ENCODE assay signal across 30 cellular contexts in genomic region chr2:237042101-237042500, GRCh38.
"Had no signal": no experiment of that assay in that cellular context is flagged by ENCODE, and none has a peak within 500 bp of the region (broad histone marks: within the 10 kb centered on the region; RNA-seq: fewer than 3 reads in every experiment).

No MANE protein-coding gene starts in this region.

- H3K4me2 ChIP-seq: PC-9 had no signal

- H2AFZ ChIP-seq: PC-9 had no signal

- ATAC-seq: activated CD8-positive, alpha-beta T cell treated with anti-CD3 and anti-CD28 coated beads for 36 hours; activated T-cell treated with anti-CD3 and anti-CD28 coated beads, Interleukin-2, amount 50 U/mL, for 72 hours; activated T-helper 17 cell treated with anti-CD3 and anti-CD28 coated beads, Interleukin-2, amount 50 U/mL, for 72 hours had no signal

- H3K4me1 Mint-ChIP-seq: activated CD4-positive, alpha-beta T cell treated with anti-CD3 and anti-CD28 coated beads, Interleukin-2, amount 10 ng/mL, durations not matched to agents 24 days and 14 days; activated naive CD8-positive, alpha-beta T cell treated with anti-CD3 and anti-CD28 coated beads, Interleukin-2, amount 10 ng/mL, durations not matched to agents 7 days and 5 days; activated T-helper 17 cell treated with anti-CD3 and anti-CD28 coated beads, Interleukin-2, amount 50 U/mL, for 72 hours; central memory CD8-positive, alpha-beta T cell had no signal

- H3K27me3 Mint-ChIP-seq: activated T-helper 17 cell treated with anti-CD3 and anti-CD28 coated beads, Interleukin-2, amount 50 U/mL, for 72 hours had no signal

- H3K4me1 ChIP-seq: ascending aorta had no signal

- H3K27me3 ChIP-seq: ascending aorta, cardiac muscle cell, SJCRH30 had no signal

- FAIRE-seq: RCC 7860 had no signal

- H3K27ac Mint-ChIP-seq: activated CD4-positive, alpha-beta T cell treated with anti-CD3 and anti-CD28 coated beads, Interleukin-2, amount 10 ng/mL, durations not matched to agents 24 days and 14 days; activated CD8-positive, alpha-beta T cell treated with anti-CD3 and anti-CD28 coated beads for 36 hours; activated naive CD8-positive, alpha-beta T cell treated with anti-CD3 and anti-CD28 coated beads, Interleukin-2, amount 10 ng/mL, durations not matched to agents 7 days and 5 days; activated T-cell treated with anti-CD3 and anti-CD28 coated beads, Interleukin-2, amount 50 U/mL, for 72 hours; activated T-helper 17 cell treated with anti-CD3 and anti-CD28 coated beads, Interleukin-2, amount 50 U/mL, for 72 hours had no signal

- H3K9me3 ChIP-seq: ascending aorta, SJCRH30 had no signal

- H3K9me3 Mint-ChIP-seq: activated CD8-positive, alpha-beta T cell treated with anti-CD3 and anti-CD28 coated beads for 36 hours; activated naive CD8-positive, alpha-beta T cell treated with anti-CD3 and anti-CD28 coated beads, Interleukin-2, amount 10 ng/mL, durations not matched to agents 7 days and 5 days; activated T-helper 17 cell treated with anti-CD3 and anti-CD28 coated beads, Interleukin-2, amount 50 U/mL, for 72 hours; central memory CD8-positive, alpha-beta T cell had no signal

- H3K36me3 ChIP-seq: ascending aorta, cardiac muscle cell, SJCRH30, WERI-Rb-1 had no signal

- H3K27ac ChIP-seq: ascending aorta, cardiac muscle cell, PC-9, SJCRH30, SK-N-MC, WERI-Rb-1 had no signal

- H3K36me3 Mint-ChIP-seq: activated naive CD8-positive, alpha-beta T cell treated with anti-CD3 and anti-CD28 coated beads, Interleukin-2, amount 10 ng/mL, durations not matched to agents 7 days and 5 days had no signal

- H3K4me3 Mint-ChIP-seq: activated CD4-positive, alpha-beta T cell treated with anti-CD3 and anti-CD28 coated beads, Interleukin-2, amount 10 ng/mL, durations not matched to agents 24 days and 14 days; activated CD8-positive, alpha-beta T cell treated with anti-CD3 and anti-CD28 coated beads for 36 hours; activated naive CD8-positive, alpha-beta T cell treated with anti-CD3 and anti-CD28 coated beads, Interleukin-2, amount 10 ng/mL, durations not matched to agents 7 days and 5 days; activated T-cell treated with anti-CD3 and anti-CD28 coated beads, Interleukin-2, amount 50 U/mL, for 72 hours; activated T-helper 17 cell treated with anti-CD3 and anti-CD28 coated beads, Interleukin-2, amount 50 U/mL, for 72 hours; central memory CD8-positive, alpha-beta T cell had no signal

- H3K4me3 ChIP-seq: ascending aorta, cardiac muscle cell, PC-9, SJCRH30, SK-N-MC had no signal

- DNase-seq: activated CD4-positive, alpha-beta T cell treated with anti-CD3 and anti-CD28 coated beads, Interleukin-2, amount 10 ng/mL, durations not matched to agents 24 days and 14 days; activated CD4-positive, alpha-beta T cell treated with anti-CD3 and anti-CD28 coated beads, Interleukin-2, amount 50 U/mL, for 4 hours; activated CD8-positive, alpha-beta T cell treated with anti-CD3 and anti-CD28 coated beads for 36 hours; activated effector memory CD4-positive, alpha-beta T cell treated with anti-CD3 and anti-CD28 coated beads, Interleukin-2, amount 50 U/mL, for 16 hours; activated naive CD4-positive, alpha-beta T cell; activated naive CD4-positive, alpha-beta T cell treated with anti-CD3 and anti-CD28 coated beads, Interleukin-2, amount 50 U/mL, for 16 hours; activated naive CD8-positive, alpha-beta T cell treated with anti-CD3 and anti-CD28 coated beads, Interleukin-2, amount 10 ng/mL, durations not matched to agents 7 days and 5 days; activated T-cell treated with anti-CD3 and anti-CD28 coated beads, Interleukin-2, amount 50 U/mL, for 1 hour; activated T-cell treated with anti-CD3 and anti-CD28 coated beads, Interleukin-2, amount 50 U/mL, for 72 hours; amygdala; MM.1S; MV-4-11; NCI-H1092; NCI-H1436 treated with DMSO at 0.1 percent for 48 hours; NCI-H1694 treated with DMSO at 0.1 percent for 48 hours; NCI-H2029; NCI-H345; NCI-H524 treated with DMSO at 0.1 percent for 48 hours; NK-92 treated with Interleukin-12 subunit alpha and Interleukin-12 subunit beta, amount 100 ng/mL, for 24 hours; PC-9; Right ventricle myocardium superior; SJCRH30; T1000; WERI-Rb-1 had no signal
